ENCODE assay signal across 15 cellular contexts in the genomic region with DNA sequence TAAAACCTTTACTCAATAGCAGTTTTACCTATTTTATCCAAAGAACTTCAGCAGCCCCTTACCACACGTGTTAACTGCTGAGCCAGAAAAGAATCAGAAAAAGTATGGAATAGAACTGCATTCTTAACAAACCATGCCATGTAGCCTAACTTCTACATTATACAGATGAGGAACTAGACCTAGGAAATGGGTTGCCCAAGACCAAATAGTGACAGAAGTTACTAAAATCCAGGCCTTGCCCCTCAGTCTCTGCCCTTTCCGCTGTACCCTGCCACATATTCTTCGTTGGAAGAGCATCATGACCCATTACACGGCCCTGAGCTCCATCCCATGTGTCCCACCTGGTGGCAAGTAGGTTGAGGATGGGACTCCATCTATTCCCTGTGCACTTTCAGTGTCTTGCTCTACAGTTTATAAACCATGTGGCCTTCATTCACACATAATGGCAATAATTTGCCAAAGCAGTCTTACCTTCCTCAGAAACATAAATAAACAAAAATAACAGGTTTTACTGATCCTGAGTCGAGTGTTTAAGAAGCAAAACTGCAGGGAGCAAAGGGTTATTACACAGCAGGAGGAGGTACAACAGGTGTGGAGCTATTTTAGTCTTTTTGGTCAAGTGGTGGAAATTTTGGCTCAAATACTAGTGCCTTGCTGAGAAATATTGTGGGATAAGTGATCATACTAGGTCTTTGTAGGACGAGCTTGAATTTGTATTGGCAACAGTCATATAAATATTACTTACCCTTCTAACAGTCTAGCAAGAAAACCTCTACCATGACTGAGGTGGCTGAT.
DNase-seq lines count a peak whose midpoint lies in the region; ATAC-seq and TF ChIP-seq lines count a peak whose summit lies in the region.
"Had no signal": no experiment of that assay in that cellular context is flagged by ENCODE, and none has a peak within 500 bp of the region (broad histone marks: within the 10 kb centered on the region; RNA-seq: fewer than 3 reads in every experiment).

No MANE protein-coding gene starts in this region.

- H3K36me3 ChIP-seq in neutrophil: peaks cover 32% of the 10 kb centered on the region

- no peaks in the 10 kb centered on the region for H3K27me3 ChIP-seq in neutrophil

- H3K27ac ChIP-seq in neutrophil: peak overlapping the region; percentile 72

- H3K9me3 ChIP-seq in neutrophil: no peaks in the 10 kb centered on the region

- no peak for ATAC-seq in HG02678 (IDR thresholded peaks at IDR 0.05; ENCODE audit: unreplicated experiment)
- ATAC-seq in HG02571 (IDR thresholded peaks at IDR 0.05; ENCODE audit: unreplicated experiment): no peak
- ATAC-seq: Right ventricle myocardium inferior had no signal

- no peak for TF ChIP-seq CTCF in neutrophil (IDR thresholded peaks at IDR 0.05)

- H3K4me3 ChIP-seq in neutrophil (ENCODE audit: low read depth in 1 of 2, low read length in 1 of 2): no peak overlapping the region

- H3K4me1 ChIP-seq in neutrophil (ENCODE audit: control insufficient read depth in 1 of 2, insufficient read depth in 1 of 2, low read depth in 1 of 2, low read length in 1 of 2): peaks cover 12 to 18% of the 10 kb centered on the region in 2 experiments

- DNase-seq in NOMO-1 (lab: John Stamatoyannopoulos, UW; ENCODE audit: unreplicated experiment in 2 of 2) (peak; percentile 6 to 49), NOMO-1 treated with dmso at 0.1 percent for 144 hours (lab: John Stamatoyannopoulos, UW; ENCODE audit: unreplicated experiment) (no peak), NOMO-1 treated with DMSO at 0.1 percent for 48 hours (lab: John Stamatoyannopoulos, UW; ENCODE audit: unreplicated experiment) (peak; percentile 16), cerebellar cortex (ENCODE audit: low spot score) (peak; percentile 33), NCI-H510A (lab: John Stamatoyannopoulos, UW) (no peak)
- DNase-seq: COR-L47; MM.1S; NCI-H1417; NCI-H1930; NCI-H524 treated with DMSO at 0.1 percent for 48 hours; NK-92 treated with Interleukin-12 subunit alpha and Interleukin-12 subunit beta, amount 100 ng/mL, for 24 hours had no signal

Comparison
In these comparisons a context has a peak if more than half of its experiments do, and no peak if none do; other contexts are left out.
1. DNase-seq: peak in NOMO-1 (2 of 2), NOMO-1 treated with DMSO at 0.1 percent for 48 hours (single experiment) and cerebellar cortex (single experiment); none in NOMO-1 treated with dmso at 0.1 percent for 144 hours (single experiment) and NCI-H510A (single experiment).